Comparison of ENCODE assay signal across 9 cellular contexts in the genomic region with DNA sequence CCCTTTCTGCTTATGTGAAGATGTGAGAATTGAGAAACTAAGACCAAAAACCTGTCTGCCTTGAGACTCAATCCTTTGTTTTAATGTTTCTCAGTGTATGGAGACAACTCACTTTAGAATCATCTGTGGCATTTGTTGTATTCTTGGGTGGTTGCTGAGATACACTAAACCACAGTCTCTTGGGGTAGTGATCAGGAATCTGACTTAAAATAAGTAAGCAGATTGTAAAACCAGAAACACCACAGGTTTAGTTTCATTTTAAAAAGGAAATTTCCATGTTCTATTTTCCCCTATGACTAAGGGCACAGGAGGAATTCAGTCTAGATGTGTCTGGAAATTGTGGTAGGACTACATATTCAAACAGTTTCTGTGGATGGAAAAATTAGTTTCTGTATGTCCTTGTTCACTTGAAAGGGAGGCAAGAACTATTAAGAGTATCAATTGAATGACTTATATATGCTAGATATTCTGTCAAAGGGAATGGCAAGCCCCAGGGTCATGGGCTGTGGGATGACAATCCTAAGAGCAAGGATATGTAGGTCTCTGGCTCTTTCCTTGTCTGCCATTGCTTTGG.
DNase-seq lines count a peak whose midpoint lies in the region; ATAC-seq lines count a peak whose summit lies in the region.
"Had no signal": no experiment of that assay in that cellular context is flagged by ENCODE, and none has a peak within 500 bp of the region (broad histone marks: within the 10 kb centered on the region; RNA-seq: fewer than 3 reads in every experiment).

No MANE protein-coding gene starts in this region.

- in situ Hi-C loops in KBM-7 (cut with MboI; ENCODE audit: low pct_unique_long_range_greater_than_20kb, low sequenced_read_pairs), result no loop called here

- H3K36me3 Mint-ChIP-seq in activated naive CD8-positive, alpha-beta T cell treated with anti-CD3 and anti-CD28 coated beads for 36 hours, result peaks cover 43% of the 10 kb centered on the region
- no peaks in the 10 kb centered on the region for H3K36me3 Mint-ChIP-seq in naive B cell

- peaks cover 52% of the 10 kb centered on the region for H3K9me3 Mint-ChIP-seq in activated naive CD8-positive, alpha-beta T cell treated with anti-CD3 and anti-CD28 coated beads for 36 hours
- peaks cover 0 to 5% (median 0%) of the 10 kb centered on the region in 7 donors for H3K9me3 Mint-ChIP-seq in naive B cell

- no peaks in the 10 kb centered on the region for H3K27me3 Mint-ChIP-seq in activated naive CD8-positive, alpha-beta T cell treated with anti-CD3 and anti-CD28 coated beads for 36 hours
- no peaks in the 10 kb centered on the region for H3K27me3 Mint-ChIP-seq in naive B cell

- ATAC-seq in GM18499 (IDR thresholded peaks at IDR 0.05; ENCODE audit: insufficient read depth, unreplicated experiment), result peak; percentile 66
- peak; percentile 90 for ATAC-seq in HG03097 (IDR thresholded peaks at IDR 0.05; ENCODE audit: low FRiP score, unreplicated experiment)
- ATAC-seq in naive B cell (ENCODE audit: low read depth in 2 of 2), result peak; percentile 28 to 45
- no peak for ATAC-seq in HG03280 (IDR thresholded peaks at IDR 0.05; ENCODE audit: unreplicated experiment)
- ATAC-seq in HG02642 (IDR thresholded peaks at IDR 0.05; ENCODE audit: poor library complexity, unreplicated experiment), result no peak

- H3K27ac Mint-ChIP-seq in activated naive CD8-positive, alpha-beta T cell treated with anti-CD3 and anti-CD28 coated beads for 36 hours, result peak overlapping the region; percentile 85
- H3K27ac Mint-ChIP-seq in naive B cell, result peak overlapping the region in 2 of 6 donors; percentile 37 to 57

- H3K4me3 Mint-ChIP-seq in activated naive CD8-positive, alpha-beta T cell treated with anti-CD3 and anti-CD28 coated beads for 36 hours, result no peak overlapping the region
- peak overlapping the region in 2 of 8 donors; percentile 10 to 30 for H3K4me3 Mint-ChIP-seq in naive B cell

- peak; percentile 11 for DNase-seq in activated naive CD8-positive, alpha-beta T cell treated with anti-CD3 and anti-CD28 coated beads for 36 hours
- DNase-seq in naive B cell (no peak), KBM-7 (no peak), DMS153 treated with DMSO at 0.1 percent for 48 hours (lab: John Stamatoyannopoulos, UW; ENCODE audit: unreplicated experiment) (no peak)
- DNase-seq: activated CD4-positive, CD25-positive, alpha-beta regulatory T cell had no signal

- H3K4me1 Mint-ChIP-seq in activated naive CD8-positive, alpha-beta T cell treated with anti-CD3 and anti-CD28 coated beads for 36 hours, result peaks cover 31% of the 10 kb centered on the region
- peaks cover 22 to 23% (median 22%) of the 10 kb centered on the region in 3 donors for H3K4me1 Mint-ChIP-seq in naive B cell

Comparison
In these comparisons a context has a peak if more than half of its experiments do, and no peak if none do; other contexts are left out.
1. ATAC-seq: peak in GM18499 (single experiment), HG03097 (single experiment) and naive B cell (2 of 2); none in HG03280 (single experiment) and HG02642 (single experiment).